In genomic region chr3:14512944-14513332, GRCh38 we compare ENCODE assay signal across 24 cellular contexts. TPM values are rescaled to one million over a fixed set of nuclear protein-coding genes. Genes with fewer than 3 reads are reported as not detected.
"Had no signal": no experiment of that assay in that cellular context is flagged by ENCODE, and none has a peak within 500 bp of the region (broad histone marks: within the 10 kb centered on the region; RNA-seq: fewer than 3 reads in every experiment).

No MANE protein-coding gene starts in this region.

- DNase-seq: Karpas-422, KG1, MG63, NCI-H1092, NCI-H1105 treated with DMSO at 0.1 percent for 48 hours, NCI-H1417 treated with DMSO at 0.1 percent for 48 hours, NCI-H146, NCI-H1694 treated with DMSO at 0.1 percent for 48 hours, NCI-H1930, NCI-H2081, NCI-H2107, NCI-H2227 treated with DMSO at 0.1 percent for 48 hours, NCI-H524, NCI-H69, NCI-H774, PC-3, Right ventricle myocardium superior, SIG-M5 had no signal

- H3K9me3 ChIP-seq: MG63, SJSA1 had no signal

- H3K27ac ChIP-seq: RWPE1, SJSA1, SK-N-MC had no signal

- H3K36me3 ChIP-seq: MG63, SJSA1 had no signal

- ATAC-seq: Panc1, PC-3 had no signal

- H3K27me3 ChIP-seq: MG63, SJSA1 had no signal

- H3K4me3 ChIP-seq: MG63, SJSA1, SK-N-MC had no signal

RNA-seq across cellular contexts. Expression of gene GRIP2, which starts 27.2 kb away (rescaled TPM):
- total RNA-seq: HT-29, OCI-LY7 had no signal
